ENCODE assay signal across 14 cellular contexts in the genomic region with DNA sequence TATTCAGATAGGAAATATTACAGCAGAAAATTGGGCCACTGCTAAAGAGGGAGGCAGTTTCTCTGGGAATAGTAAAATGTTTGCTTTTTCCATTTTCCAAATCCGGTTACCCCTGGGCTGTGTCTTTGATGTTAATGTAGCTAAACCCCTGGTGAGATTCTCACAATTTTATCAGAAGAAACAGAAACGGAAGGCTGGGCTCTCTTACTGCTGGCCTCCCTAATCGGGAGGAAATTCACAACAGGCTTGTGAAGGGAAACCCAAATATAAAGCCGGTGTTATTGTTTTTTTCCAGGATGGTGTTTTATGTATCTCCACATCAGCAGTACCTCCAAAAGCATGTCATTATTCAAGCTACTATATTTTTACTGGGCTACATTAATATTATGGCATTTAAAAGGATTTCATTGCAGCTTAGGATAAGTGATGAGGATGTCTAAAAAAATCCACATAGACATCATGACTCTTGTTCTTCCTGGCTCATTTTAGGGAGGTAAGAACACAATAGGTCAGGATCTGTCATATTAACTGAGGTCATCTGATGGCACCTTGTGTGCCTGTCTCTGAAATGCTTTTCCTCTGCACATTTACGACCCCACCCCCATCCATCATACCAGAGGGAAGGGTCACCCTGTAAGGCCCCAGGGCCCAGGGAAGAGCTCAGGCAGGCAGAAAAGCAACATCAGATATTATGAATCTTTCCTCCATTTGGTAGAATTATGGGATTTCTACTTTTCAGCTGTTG.
DNase-seq lines count a peak whose midpoint lies in the region; ATAC-seq and TF ChIP-seq lines count a peak whose summit lies in the region.
"Had no signal": no experiment of that assay in that cellular context is flagged by ENCODE, and none has a peak within 500 bp of the region (broad histone marks: within the 10 kb centered on the region; RNA-seq: fewer than 3 reads in every experiment).

No MANE protein-coding gene starts in this region.

- H3K4me3 ChIP-seq in WERI-Rb-1 (ENCODE audit: low read depth, low read length) (no peak overlapping the region), right lobe of liver (no peak overlapping the region)
- H3K4me3 ChIP-seq: HAP-1 had no signal

- H3K4me1 ChIP-seq in right lobe of liver, result no peaks in the 10 kb centered on the region
- H3K4me1 ChIP-seq: HAP-1 had no signal

- DNase-seq in NCI-H82 (lab: John Stamatoyannopoulos, UW) (peak; percentile 47), NCI-H82 treated with DMSO at 0.1 percent for 48 hours (lab: John Stamatoyannopoulos, UW; ENCODE audit: unreplicated experiment) (no peak), WERI-Rb-1 (peak; percentile 28), right lobe of liver (no peak), putamen (ENCODE audit: low spot score) (peak; percentile 12)
- no peak for DNase-seq in stimulated activated CD4-positive, alpha-beta T cell treated with anti-CD3 and anti-CD28 coated beads, Interleukin-4, amount 100 ng/mL, for 1 hour
- DNase-seq: CD8-positive, alpha-beta T cell; COR-L47; DMS153; DMS79 treated with DMSO at 0.1 percent for 48 hours; EL had no signal

- no peaks in the 10 kb centered on the region for H3K27me3 ChIP-seq in WERI-Rb-1 (ENCODE audit: insufficient read depth, low read depth, severe bottlenecking)
- no peaks in the 10 kb centered on the region for H3K27me3 ChIP-seq in right lobe of liver

- TF ChIP-seq POLR2A in right lobe of liver (IDR thresholded peaks at IDR 0.05), result no peak

- no peak for TF ChIP-seq CTCF in WERI-Rb-1 (IDR thresholded peaks at IDR 0.05; ENCODE audit: low read depth, low read length)
- no peak for TF ChIP-seq CTCF in right lobe of liver (IDR thresholded peaks at IDR 0.05)

- WGBS in right lobe of liver (ENCODE audit: insufficient coverage, low coverage, low lambda C conversion rate, missing lambda C conversion rate), result 22% methylated on average over 5 of the region's 5 CpGs

- ATAC-seq in right lobe of liver (peak; percentile 12 to 53 (median 46)), GM18907 (IDR thresholded peaks at IDR 0.05; ENCODE audit: unreplicated experiment) (no peak)
- ATAC-seq: CD8-positive, alpha-beta T cell had no signal

- H3K27ac ChIP-seq in WERI-Rb-1 (no peak overlapping the region), right lobe of liver (no peak overlapping the region)
- H3K27ac ChIP-seq: 22Rv1 had no signal

- H3K9me3 ChIP-seq in WERI-Rb-1 (ENCODE audit: severe bottlenecking), result no peaks in the 10 kb centered on the region
- H3K9me3 ChIP-seq in right lobe of liver, result no peaks in the 10 kb centered on the region

- H3K36me3 ChIP-seq in WERI-Rb-1 (no peaks in the 10 kb centered on the region), right lobe of liver (no peaks in the 10 kb centered on the region)
- H3K36me3 ChIP-seq: HAP-1 had no signal

- intact Hi-C loops in right lobe of liver (cut with DNase I), result no loop called here

Comparison
In these comparisons a context has a peak if more than half of its experiments do, and no peak if none do; other contexts are left out.
1. DNase-seq: peak in NCI-H82 (single experiment), WERI-Rb-1 (single experiment) and putamen (single experiment); none in NCI-H82 treated with DMSO at 0.1 percent for 48 hours (single experiment), right lobe of liver (0 of 3) and stimulated activated CD4-positive, alpha-beta T cell treated with anti-CD3 and anti-CD28 coated beads, Interleukin-4, amount 100 ng/mL, for 1 hour (single experiment).